ENCODE assay signal across 8 cellular contexts in the genomic region with DNA sequence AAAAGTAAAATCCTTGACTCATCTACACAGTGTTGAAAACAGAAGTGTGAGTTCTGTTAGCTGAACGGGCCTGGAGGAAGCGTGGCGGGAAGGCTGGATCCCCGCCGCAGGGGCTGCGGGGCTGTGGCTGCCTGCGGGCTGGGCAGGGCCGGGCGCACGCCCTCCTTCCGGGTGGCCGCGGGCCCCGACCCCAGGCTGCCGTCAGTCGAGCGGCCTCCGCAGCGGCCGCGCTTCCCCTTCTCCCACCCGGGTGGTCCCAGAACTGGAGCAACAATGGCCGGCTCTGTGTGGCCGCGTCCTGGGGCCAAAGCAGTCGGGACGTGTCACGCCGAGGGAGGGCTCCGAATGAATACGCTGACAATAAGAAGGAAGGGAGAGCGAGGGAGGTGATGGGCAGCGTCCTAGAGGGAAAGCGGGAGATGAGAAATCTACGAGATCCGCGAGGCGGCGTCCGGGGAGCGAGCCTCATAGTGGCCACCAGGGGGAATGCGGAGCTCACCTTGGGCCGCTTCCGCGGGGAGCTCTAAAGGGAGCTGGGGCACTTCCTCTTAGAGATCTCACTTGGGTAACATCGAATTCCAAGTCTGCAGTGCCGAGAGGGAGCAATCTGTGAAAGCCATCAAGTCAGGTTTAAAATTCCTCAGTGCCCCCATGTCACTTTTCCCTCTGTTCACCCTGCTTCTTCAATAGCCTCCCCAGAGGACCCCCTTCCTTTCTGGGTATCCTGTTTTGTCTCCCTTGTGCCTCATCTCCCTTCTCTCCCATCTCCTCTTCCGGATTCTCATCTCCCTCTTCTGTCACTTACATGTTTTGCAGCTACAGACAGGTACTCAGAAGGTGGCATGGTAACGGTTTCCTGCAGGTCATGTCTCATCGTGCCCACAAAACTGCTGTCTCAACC.
DNase-seq lines count a peak whose midpoint lies in the region; ATAC-seq and TF ChIP-seq lines count a peak whose summit lies in the region.

No MANE protein-coding gene starts in this region.

- H3K27ac ChIP-seq in HL-60 (replicated peaks), result peak overlapping the region; percentile 77

- DNase-seq in COLO668 (lab: John Stamatoyannopoulos, UW; ENCODE audit: unreplicated experiment) (peak; percentile 87), HL-60 (ENCODE audit: low read depth in 1 of 2, low spot score in 1 of 2) (peak; percentile 68 to 88), NT2/D1 (ENCODE audit: low read depth, low spot score) (peak; percentile 69), activated T-cell treated with anti-CD3 and anti-CD28 coated beads for 4 hours (peak; percentile 52), epithelial cell of proximal tubule (ENCODE audit: low read depth) (no peak)
- peak; percentile 56 to 60 for DNase-seq in stimulated activated CD8-positive, alpha-beta memory T cell treated with anti-CD3 and anti-CD28 coated beads, Interleukin-2, amount 100 ng/mL, for 48 hours (ENCODE audit: low read depth in 2 of 2)

- ATAC-seq in GM19468 (IDR thresholded peaks at IDR 0.05; ENCODE audit: extremely low read depth, unreplicated experiment), result peak; percentile 57

- no peaks in the 10 kb centered on the region for H3K9me3 ChIP-seq in NT2/D1 (ENCODE audit: insufficient read depth, low read length)
- H3K9me3 ChIP-seq in mononuclear cell (ENCODE audit: low read depth, low read length), result no peaks in the 10 kb centered on the region

- H3K4me3 ChIP-seq in HL-60 (replicated peaks; ENCODE audit: insufficient read depth, low read length) (peak overlapping the region; percentile 50), NT2/D1 (ENCODE audit: insufficient read length, low read depth) (peak overlapping the region; percentile 49), epithelial cell of proximal tubule (ENCODE audit: low read depth, low read length) (peak overlapping the region; percentile 66), mononuclear cell (ENCODE audit: low read length) (peak overlapping the region; percentile 49)

- H3K4me1 ChIP-seq in NT2/D1 (ENCODE audit: insufficient read depth, insufficient read length) (no peaks in the 10 kb centered on the region), mononuclear cell (ENCODE audit: insufficient read depth, low read length) (peaks cover 59% of the 10 kb centered on the region)

- H3K27me3 ChIP-seq in HL-60 (ENCODE audit: insufficient read depth, poor library complexity, severe bottlenecking) (no peaks in the 10 kb centered on the region), NT2/D1 (ENCODE audit: insufficient read depth, insufficient read length) (peaks cover 31% of the 10 kb centered on the region), mononuclear cell (ENCODE audit: insufficient read depth, low read length) (no peaks in the 10 kb centered on the region)

- peaks cover 14% of the 10 kb centered on the region for H3K36me3 ChIP-seq in NT2/D1 (ENCODE audit: insufficient read depth, insufficient read length, low read length)

- H3K9ac ChIP-seq in NT2/D1 (ENCODE audit: insufficient read length, low read depth), result peak overlapping the region; percentile 65

- TF ChIP-seq CTCF in HL-60 (IDR thresholded peaks at IDR 0.05; ENCODE audit: insufficient read depth, low read length) (peak; percentile 85), epithelial cell of proximal tubule (conservative IDR thresholded peaks at IDR 0.05; ENCODE audit: low read depth, low read length) (peak; percentile 84)
